In the genomic region with DNA sequence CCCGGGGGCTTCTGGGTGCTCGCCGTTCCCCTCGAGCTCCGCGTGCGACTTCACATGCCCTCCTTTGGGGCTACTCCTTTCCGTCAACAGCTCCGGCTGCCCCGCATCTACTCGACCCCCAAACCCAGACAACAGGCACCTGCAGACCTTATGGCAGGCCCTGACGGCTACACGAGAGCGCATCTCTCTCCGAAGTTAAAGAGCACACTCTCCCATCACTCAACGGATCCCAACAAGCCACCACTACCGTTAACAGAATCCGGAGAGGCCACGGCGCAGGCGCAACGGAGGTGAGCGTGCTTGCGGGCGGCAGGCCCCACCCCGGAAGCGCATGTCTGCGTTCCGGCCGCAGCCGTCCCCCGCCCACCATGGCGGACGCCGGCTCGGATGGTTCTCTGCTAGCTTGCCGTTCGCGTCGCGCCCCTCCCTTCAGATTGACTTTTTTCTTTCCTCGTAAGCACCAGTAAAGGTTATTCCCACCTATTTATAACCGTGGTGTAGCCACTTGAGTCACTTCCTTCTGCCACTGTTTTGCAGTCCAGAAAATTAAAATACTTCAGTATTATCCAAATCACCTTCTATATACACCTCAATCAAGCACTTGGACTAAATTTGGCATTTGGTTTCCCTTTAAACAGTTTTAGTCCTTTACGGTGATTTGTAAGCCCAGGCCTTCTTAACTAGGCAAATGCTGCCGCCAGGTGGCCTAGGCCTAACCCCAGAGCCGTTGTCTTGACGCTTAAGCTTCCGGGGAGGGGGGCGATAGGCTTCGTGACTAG, we compare ENCODE assay signal across 8 cellular contexts.
DNase-seq lines count a peak whose midpoint lies in the region; ATAC-seq and TF ChIP-seq lines count a peak whose summit lies in the region.

A gene (minus strand): TSS at position 269 of the 779 bp plus-strand sequence. CDS start 86 bp downstream, at position 183.

- in situ Hi-C loops in astrocyte of the cerebellum (cut with HindIII; ENCODE audit: low sequenced_read_pairs), result loop anchor here (10.0 kb wide), 1 partner anchor 192 kb away; no protein-coding TSS in a partner anchor

- peak; percentile 68 for TF ChIP-seq CTCF in 22Rv1 (IDR thresholded peaks at IDR 0.05)
- TF ChIP-seq CTCF in astrocyte of the cerebellum (IDR thresholded peaks at IDR 0.05; ENCODE audit: low read depth, low read length, missing control alignments), result peak; percentile 66
- TF ChIP-seq CTCF in retinal pigment epithelial cell (conservative IDR thresholded peaks at IDR 0.05; ENCODE audit: low read depth, low read length), result peak; percentile 68

- DNase-seq in NCI-H2081 (lab: John Stamatoyannopoulos, UW), result peak; percentile 95 to 97
- DNase-seq in T-helper 9 cell, result peak; percentile 95
- peak; percentile 82 for DNase-seq in astrocyte of the cerebellum (ENCODE audit: low read depth)
- peak; percentile 75 to 83 for DNase-seq in hippocampal formation (lab: John Stamatoyannopoulos, UW)
- DNase-seq in retinal pigment epithelial cell (ENCODE audit: low read depth), result peak; percentile 77

- peak within 1 kb of the TSS; percentile 92 for H3K27ac ChIP-seq in 22Rv1

- H3K4me3 ChIP-seq in astrocyte of the cerebellum (ENCODE audit: low read depth, low read length) (peak within 1 kb of the TSS; percentile 64), retinal pigment epithelial cell (ENCODE audit: low read length) (peak within 1 kb of the TSS; percentile 76)

- peak; percentile 88 for ATAC-seq in GM18511 (IDR thresholded peaks at IDR 0.05; ENCODE audit: unreplicated experiment)
- ATAC-seq in HG03039 (IDR thresholded peaks at IDR 0.05; ENCODE audit: unreplicated experiment), result peak; percentile 85

Comparison
In these comparisons a context has a peak if more than half of its experiments do, and no peak if none do; other contexts are left out.
1. Peak in every context shown above with its lines: DNase-seq, ATAC-seq, H3K4me3 ChIP-seq and H3K27ac ChIP-seq.